ENCODE assay signal across 8 cellular contexts in genomic region chr15:101121511-101122090, GRCh38.
DNase-seq lines count a peak whose midpoint lies in the region; ATAC-seq and TF ChIP-seq lines count a peak whose summit lies in the region.

No MANE protein-coding gene starts in this region.

- H3K14ac ChIP-seq in trophoblast cell (ENCODE audit: low read length): peak overlapping the region; percentile 28

- H3K36me3 Mint-ChIP-seq in CD4-positive, alpha-beta T cell (ENCODE audit: low read depth): no peaks in the 10 kb centered on the region

- H3K9me3 Mint-ChIP-seq in CD4-positive, alpha-beta T cell: no peaks in the 10 kb centered on the region

- H2BK5ac ChIP-seq in trophoblast cell (ENCODE audit: low read depth, low read length, poor library complexity): no peak overlapping the region

- intact Hi-C loops in CD4-positive, alpha-beta T cell (cut with DNase I, micrococcal nuclease): loop anchor here in 1 of 2 experiments (10.0 kb wide), 1 partner anchor 73 kb away; no protein-coding TSS in a partner anchor

- no peak overlapping the region for H3K4me3 ChIP-seq in cardiac muscle cell
- H3K4me3 ChIP-seq in trophoblast cell (ENCODE audit: low read depth, low read length): no peak overlapping the region

- H2AFZ ChIP-seq in trophoblast cell (ENCODE audit: insufficient read depth, low read length, poor library complexity): no peak overlapping the region

- H3K4me1 ChIP-seq in cardiac muscle cell (ENCODE audit: low read depth) (peaks cover 20% of the 10 kb centered on the region), trophoblast cell (ENCODE audit: control insufficient read depth in 1 of 2, insufficient read depth in 2 of 2, low read length in 2 of 2) (peaks cover 0 to 3% of the 10 kb centered on the region in 2 experiments)

- H3K27me3 Mint-ChIP-seq in CD4-positive, alpha-beta T cell: no peaks in the 10 kb centered on the region

- H3K23ac ChIP-seq in trophoblast cell (ENCODE audit: low read length): no peak overlapping the region

- no peak overlapping the region for H3K4me2 ChIP-seq in trophoblast cell (ENCODE audit: low read length)

- peak overlapping the region; percentile 41 for H4K8ac ChIP-seq in trophoblast cell (ENCODE audit: low read depth, low read length)

- H3K9me3 ChIP-seq in CD4-positive, alpha-beta T cell (ENCODE audit: control insufficient read depth, low read length): no peaks in the 10 kb centered on the region
- H3K9me3 ChIP-seq in cardiac muscle cell (ENCODE audit: low read depth) (no peaks in the 10 kb centered on the region), trophoblast cell (ENCODE audit: insufficient read depth, low read depth, low read length) (peaks cover 2% of the 10 kb centered on the region)

- DNase-seq in CD4-positive, alpha-beta T cell: peak in 6 of 10 experiments; percentile 9 to 29 (median 24)
- DNase-seq in NCI-H146 (lab: John Stamatoyannopoulos, UW) (peak; percentile 43), cardiac muscle cell (ENCODE audit: low read depth in 1 of 2, low spot score in 1 of 2) (peak; percentile 73 to 75), trophoblast cell (peak in 1 of 2 donors; percentile 45), NCI-H2107 treated with DMSO at 0.1 percent for 48 hours (lab: John Stamatoyannopoulos, UW; ENCODE audit: unreplicated experiment) (no peak), NCI-H2171 (lab: John Stamatoyannopoulos, UW) (no peak)
- DNase-seq in activated naive CD4-positive, alpha-beta T cell treated with Interleukin-2 at 50 U/mL for 16 hours: peak; percentile 17

- TF ChIP-seq CTCF in CD4-positive, alpha-beta T cell (IDR thresholded peaks at IDR 0.05): no peak
- TF ChIP-seq CTCF in cardiac muscle cell (IDR thresholded peaks at IDR 0.05; ENCODE audit: low read depth, low read length): peak; percentile 46

- POLR2A ChIA-PET in CD4-positive, alpha-beta T cell (lab: Charles Lee): no interaction called here

- H3K4ac ChIP-seq in trophoblast cell (ENCODE audit: low read depth, low read length): no peak overlapping the region

- peaks cover 32% of the 10 kb centered on the region for H3K4me1 Mint-ChIP-seq in CD4-positive, alpha-beta T cell (ENCODE audit: low read depth)

- WGBS in trophoblast cell (ENCODE audit: extremely low coverage, insufficient coverage, insufficient read length): no CpG with 5 or more reads among the region's 26 CpGs

- no peak overlapping the region for H3K27ac Mint-ChIP-seq in CD4-positive, alpha-beta T cell

- H3K27ac ChIP-seq in CD4-positive, alpha-beta T cell (ENCODE audit: low read depth, low read length): no peak overlapping the region
- H3K27ac ChIP-seq in cardiac muscle cell (peak overlapping the region; percentile 27), trophoblast cell (ENCODE audit: low read depth, low read length) (no peak overlapping the region)

- no peaks in the 10 kb centered on the region for H3K36me3 ChIP-seq in cardiac muscle cell
- H3K36me3 ChIP-seq in trophoblast cell (ENCODE audit: control insufficient read depth in 1 of 2, insufficient read depth in 2 of 2, low read length in 2 of 2): no peaks in the 10 kb centered on the region

- no peak overlapping the region for H3K9ac ChIP-seq in trophoblast cell (ENCODE audit: low read length)

- H3K27me3 ChIP-seq in CD4-positive, alpha-beta T cell (ENCODE audit: control insufficient read depth, insufficient read depth, low read length): no peaks in the 10 kb centered on the region
- H3K27me3 ChIP-seq in cardiac muscle cell: no peaks in the 10 kb centered on the region
- H3K27me3 ChIP-seq in trophoblast cell (ENCODE audit: insufficient read depth, low read length): no peaks in the 10 kb centered on the region

- ATAC-seq in CD4-positive, alpha-beta T cell (ENCODE audit: poor library complexity): peak; percentile 52
- ATAC-seq in GM21619 (IDR thresholded peaks at IDR 0.05; ENCODE audit: unreplicated experiment): peak; percentile 59

- no peak overlapping the region for H4K12ac ChIP-seq in trophoblast cell (ENCODE audit: low read depth, low read length)

- peaks cover 3% of the 10 kb centered on the region for H3K79me2 ChIP-seq in trophoblast cell (ENCODE audit: control insufficient read depth, insufficient read depth, low read length, poor library complexity)

- peak overlapping the region; percentile 16 for H3K18ac ChIP-seq in trophoblast cell (ENCODE audit: low read length)

- H2BK12ac ChIP-seq in trophoblast cell (ENCODE audit: low read length): peak overlapping the region; percentile 21

- peaks cover 3% of the 10 kb centered on the region for H3K79me1 ChIP-seq in trophoblast cell (ENCODE audit: low read length)

- CTCF ChIA-PET in CD4-positive, alpha-beta T cell (lab: Charles Lee): no interaction called here

- H2AK5ac ChIP-seq in trophoblast cell (ENCODE audit: low read length): no peak overlapping the region

- peak overlapping the region; percentile 20 for H4K91ac ChIP-seq in trophoblast cell (ENCODE audit: low read depth, low read length)

- H2BK120ac ChIP-seq in trophoblast cell (ENCODE audit: insufficient read depth, low read length, poor library complexity): no peak overlapping the region

- peak overlapping the region; percentile 36 for H3K4me3 Mint-ChIP-seq in CD4-positive, alpha-beta T cell

Comparison
In these comparisons a context has a peak if more than half of its experiments do, and no peak if none do; other contexts are left out.
1. DNase-seq: peak in CD4-positive, alpha-beta T cell (6 of 10), NCI-H146 (single experiment), activated naive CD4-positive, alpha-beta T cell treated with Interleukin-2 at 50 U/mL for 16 hours (single experiment) and cardiac muscle cell (2 of 2); none in NCI-H2107 treated with DMSO at 0.1 percent for 48 hours (single experiment) and NCI-H2171 (single experiment).